Comparison of ENCODE assay signal across 8 cellular contexts in genomic region chr19:34404109-34404909, GRCh38. TPM values are rescaled to one million over a fixed set of nuclear protein-coding genes. Genes with fewer than 3 reads are reported as not detected.
DNase-seq lines count a peak whose midpoint lies in the region; ATAC-seq, FAIRE-seq and TF ChIP-seq lines count a peak whose summit lies in the region.

TSS of gene PDCD2L (plus strand) at chr19:34404399. CDS start at chr19:34404431, 32 bp downstream.

- 0% methylated on average over 20 of the region's 69 CpGs for WGBS in HepG2 (ENCODE audit: low lambda C conversion rate)

- H3K9ac ChIP-seq in HepG2 (ENCODE audit: insufficient read depth, low read depth, low read length) = peak within 1 kb of the TSS; percentile 83

- peak within 1 kb of the TSS; percentile 94 for H3K27ac Mint-ChIP-seq in activated CD4-positive, alpha-beta T cell treated with anti-CD3 and anti-CD28 coated beads, Interleukin-2, amount 10 ng/mL, durations not matched to agents 24 days and 14 days
- peak within 1 kb of the TSS; percentile 83 for H3K27ac Mint-ChIP-seq in dendritic cell treated with granulocyte-macrophage colony-stimulating factor and Interleukin-4, amounts not matched to agents 40 ng/mL and 50 ng/mL, for 4 days

- no peak; the same call in 1 of the 2 replicates for TF ChIP-seq RAD21 in HepG2 (CRISPR knock-in tag; IDR thresholded peaks at IDR 0.05)

- peak within 1 kb of the TSS; percentile 74 for H2AFZ ChIP-seq in HepG2 (ENCODE audit: low read length)

- intact Hi-C loops in activated CD4-positive, alpha-beta T cell treated with anti-CD3 and anti-CD28 coated beads, Interleukin-2, amount 10 ng/mL, durations not matched to agents 24 days and 14 days (cut with micrococcal nuclease) = loop anchor here (1.0 to 2.0 kb wide), 2 partner anchors 24 to 96 kb away; partner anchors contain the start of gene UBA2
- intact Hi-C loops in dendritic cell treated with granulocyte-macrophage colony-stimulating factor and Interleukin-4, amounts not matched to agents 40 ng/mL and 50 ng/mL, for 4 days (cut with micrococcal nuclease) = loop anchor here (2.0 kb wide), 1 partner anchor 24 kb away; the partner anchor contains the start of gene UBA2
- intact Hi-C loops in HepG2 (cut with micrococcal nuclease; ENCODE audit: unreplicated experiment) = loop anchor here (2.0 kb wide), 1 partner anchor 22 kb away; no protein-coding TSS in a partner anchor

- H3K4me3 ChIP-seq in BJ (ENCODE audit: low read depth, low read length) (peak within 1 kb of the TSS; percentile 99), HepG2 (replicated peaks in 1 of 3; ENCODE audit: insufficient read depth in 1 of 3, low read depth in 2 of 3, low read length in 3 of 3) (peak within 1 kb of the TSS; percentile 59 to 95 (median 75))

- POLR2A ChIA-PET in BJ (lab: Charles Lee) = no interaction called here
- POLR2A ChIA-PET in HepG2 (lab: Yijun Ruan, JAX) = no interaction called here

- CTCF ChIA-PET in BJ (lab: Yijun Ruan, JAX) = interaction anchor here (1.4 kb wide), 1 partner anchor 10 kb away, joined by 3 read pairs; no protein-coding TSS in a partner anchor
- CTCF ChIA-PET in HepG2 (lab: Yijun Ruan, JAX; ENCODE audit: low intra/inter-chr PET ratio, low total read pairs) = no interaction called here

- TF ChIP-seq EP300 in HepG2 (IDR thresholded peaks at IDR 0.05; ENCODE audit: low read depth in 2 of 2, low read length in 2 of 2) (no peak), HepG2 (CRISPR knock-in tag; IDR thresholded peaks at IDR 0.05; ENCODE audit: borderline replicate concordance) (no peak)

- no peaks in the 10 kb centered on the region for H3K27me3 Mint-ChIP-seq in activated CD4-positive, alpha-beta T cell treated with anti-CD3 and anti-CD28 coated beads, Interleukin-2, amount 10 ng/mL, durations not matched to agents 24 days and 14 days
- H3K27me3 Mint-ChIP-seq in dendritic cell treated with granulocyte-macrophage colony-stimulating factor and Interleukin-4, amounts not matched to agents 40 ng/mL and 50 ng/mL, for 4 days = no peaks in the 10 kb centered on the region

- TF ChIP-seq POLR2A in HepG2 (IDR thresholded peaks at IDR 0.05; ENCODE audit: insufficient read depth in 1 of 2, low read depth in 2 of 2, low read length in 2 of 2) = peak; percentile 79 to 84

- H3K4me3 Mint-ChIP-seq in activated CD4-positive, alpha-beta T cell treated with anti-CD3 and anti-CD28 coated beads, Interleukin-2, amount 10 ng/mL, durations not matched to agents 24 days and 14 days = peak within 1 kb of the TSS; percentile 93
- H3K4me3 Mint-ChIP-seq in dendritic cell treated with granulocyte-macrophage colony-stimulating factor and Interleukin-4, amounts not matched to agents 40 ng/mL and 50 ng/mL, for 4 days = peak within 1 kb of the TSS; percentile 97

- peaks cover 11% of the 10 kb centered on the region for H3K36me3 ChIP-seq in BJ (ENCODE audit: control insufficient read depth, insufficient read depth, low read length)
- peaks cover 7 to 27% of the 10 kb centered on the region in 2 experiments for H3K36me3 ChIP-seq in HepG2 (replicated peaks in 1 of 2; ENCODE audit: control insufficient read depth in 1 of 2, insufficient read depth in 2 of 2, low read length in 2 of 2)

- peak; percentile 44 for FAIRE-seq in HepG2 (lab: Jason Lieb, UNC)

- peak; percentile 14 for DNase-seq in BJ (ENCODE audit: low read depth)
- peak; percentile 93 for DNase-seq in GM19240 (ENCODE audit: insufficient read length, low spot score)
- DNase-seq in NCI-H526 treated with DMSO at 0.1 percent for 48 hours (lab: John Stamatoyannopoulos, UW) = peak; percentile 97
- peak; percentile 98 for DNase-seq in activated CD4-positive, alpha-beta T cell treated with anti-CD3 and anti-CD28 coated beads, Interleukin-2, amount 10 ng/mL, durations not matched to agents 24 days and 14 days
- peak; percentile 89 for DNase-seq in HepG2 (ENCODE audit: low spot score)
- DNase-seq in stimulated activated CD4-positive, alpha-beta T cell treated with anti-CD3 and anti-CD28 coated beads, Interleukin-2, amount 100 ng/mL, for 48 hours = peak; percentile 91 to 94

- BruUV-seq in HepG2 (replicated peaks; lab: Mats Ljungman, UMichigan) = TSS peak; percentile 62

- peak within 1 kb of the TSS; percentile 67 for H3K4me2 ChIP-seq in HepG2 (ENCODE audit: low read depth, low read length)

- H4K20me1 ChIP-seq in HepG2 (ENCODE audit: insufficient read depth, low read length) = no peaks in the 10 kb centered on the region

- in situ Hi-C loops in HepG2 (cut with HindIII; ENCODE audit: extremely low pct_ligation_motif_present, low pct_unique_long_range_greater_than_20kb) = no loop called here

- H3K79me2 ChIP-seq in HepG2 (ENCODE audit: insufficient read depth, low read length) = peaks cover 13% of the 10 kb centered on the region

- H3K9me3 Mint-ChIP-seq in activated CD4-positive, alpha-beta T cell treated with anti-CD3 and anti-CD28 coated beads, Interleukin-2, amount 10 ng/mL, durations not matched to agents 24 days and 14 days = no peaks in the 10 kb centered on the region
- no peaks in the 10 kb centered on the region for H3K9me3 Mint-ChIP-seq in dendritic cell treated with granulocyte-macrophage colony-stimulating factor and Interleukin-4, amounts not matched to agents 40 ng/mL and 50 ng/mL, for 4 days

- H3K4me1 Mint-ChIP-seq in activated CD4-positive, alpha-beta T cell treated with anti-CD3 and anti-CD28 coated beads, Interleukin-2, amount 10 ng/mL, durations not matched to agents 24 days and 14 days = peaks cover 8% of the 10 kb centered on the region
- peaks cover 17% of the 10 kb centered on the region for H3K4me1 Mint-ChIP-seq in dendritic cell treated with granulocyte-macrophage colony-stimulating factor and Interleukin-4, amounts not matched to agents 40 ng/mL and 50 ng/mL, for 4 days (ENCODE audit: low read depth)

- H3K4me1 ChIP-seq in HepG2 (ENCODE audit: insufficient read depth, low read length) = peaks cover 33% of the 10 kb centered on the region

- peak within 1 kb of the TSS; percentile 60 for H3K27ac ChIP-seq in HepG2 (ENCODE audit: extremely low read length, insufficient read depth, low read length)

- peaks cover 34% of the 10 kb centered on the region for H3K36me3 Mint-ChIP-seq in activated CD4-positive, alpha-beta T cell treated with anti-CD3 and anti-CD28 coated beads, Interleukin-2, amount 10 ng/mL, durations not matched to agents 24 days and 14 days (ENCODE audit: low read depth)
- peaks cover 29% of the 10 kb centered on the region for H3K36me3 Mint-ChIP-seq in dendritic cell treated with granulocyte-macrophage colony-stimulating factor and Interleukin-4, amounts not matched to agents 40 ng/mL and 50 ng/mL, for 4 days (ENCODE audit: low read depth)

- peak; percentile 54 for ATAC-seq in HG03469 (IDR thresholded peaks at IDR 0.05; ENCODE audit: unreplicated experiment)
- ATAC-seq in HepG2 = peak; percentile 92

- H3K9me3 ChIP-seq in HepG2 (ENCODE audit: low read length) = no peaks in the 10 kb centered on the region

- no peaks in the 10 kb centered on the region for H3K27me3 ChIP-seq in BJ (ENCODE audit: control insufficient read depth, insufficient read depth, low read length)
- H3K27me3 ChIP-seq in HepG2 (ENCODE audit: control insufficient read depth in 1 of 2, insufficient read depth in 2 of 2, low read length in 2 of 2) = no peaks in the 10 kb centered on the region

- no peak for TF ChIP-seq CTCF in BJ (IDR thresholded peaks at IDR 0.05; ENCODE audit: insufficient read depth, low read depth, low read length)
- TF ChIP-seq CTCF in HepG2 (CRISPR knock-in tag; IDR thresholded peaks at IDR 0.05) = 0 out of 2 replicates have a peak, but pooled peaks have one; percentile 4

RNA-seq across cellular contexts. Expression of gene PDCD2L, which starts in this region (rescaled TPM):
- polyA plus RNA-seq in BJ (2011; rRNA removed) (9.2 and 9.3 TPM in 2 replicates), HepG2 (2011; rRNA removed) (24.5 and 29.3 TPM in 2 replicates)
- 7.1 and 9.7 TPM in 2 replicates for polyA minus RNA-seq in BJ (2011; rRNA and poly(A)+ RNA removed)
- total RNA-seq in activated CD4-positive, alpha-beta T cell treated with anti-CD3 and anti-CD28 coated beads, Interleukin-2, amount 10 ng/mL, durations not matched to agents 24 days and 14 days = 44.4 and 50.8 TPM in 2 replicates
- total RNA-seq in HepG2 (2016; rRNA removed; fragmentation: Illumina TruSeq; extraction: Trizol) = 35.2 and 40.5 TPM in 2 replicates
- total RNA-seq in HepG2 (2016; cell fraction: cytosol; rRNA removed; fragmentation: Illumina TruSeq; extraction: Trizol; ENCODE audit: low read depth) = 11.6 and 14.8 TPM in 2 replicates
- total RNA-seq in HepG2 (2016; cell fraction: insoluble cytoplasmic fraction; rRNA removed; fragmentation: Illumina TruSeq; extraction: Trizol) = 33.1 and 33.4 TPM in 2 replicates
- 13.3 and 18.3 TPM in 2 replicates for total RNA-seq in HepG2 (2016; cell fraction: membrane; rRNA removed; fragmentation: Illumina TruSeq; extraction: Trizol)
- total RNA-seq in HepG2 (2016; cell fraction: nucleus; rRNA removed; fragmentation: Illumina TruSeq; extraction: Trizol) = 15.7 and 15.8 TPM in 2 replicates
- 30.4 and 32.4 TPM in 2 replicates for polyA plus RNA-seq in HepG2 (2011; cell fraction: cytosol; rRNA removed)
- polyA plus RNA-seq in HepG2 (2011; cell fraction: nucleus; rRNA removed) = 11.2 and 15.1 TPM in 2 replicates
- polyA plus RNA-seq in HepG2 (2012) = 22.2 and 26.3 TPM in 2 replicates
- 9.9 and 11.5 TPM in 2 replicates for polyA plus RNA-seq in HepG2 (2016; cell fraction: cytosol; fragmentation: Illumina TruSeq; extraction: Trizol; ENCODE audit: low read depth)
- polyA plus RNA-seq in HepG2 (2016; cell fraction: insoluble cytoplasmic fraction; fragmentation: Illumina TruSeq; extraction: Trizol; ENCODE audit: low read depth) = 28.1 and 29.2 TPM in 2 replicates
- 11.1 and 13.6 TPM in 2 replicates for polyA plus RNA-seq in HepG2 (2016; cell fraction: membrane; fragmentation: Illumina TruSeq; extraction: Trizol; ENCODE audit: low read depth)
- 16.5 and 17.5 TPM in 2 replicates for polyA plus RNA-seq in HepG2 (2016; cell fraction: nucleus; fragmentation: Illumina TruSeq; extraction: Trizol; ENCODE audit: insufficient read depth, low read depth)
- polyA minus RNA-seq in HepG2 (2011; rRNA and poly(A)+ RNA removed; ENCODE audit: low replicate concordance) = 34.1 and 34.4 TPM in 2 replicates
- polyA minus RNA-seq in HepG2 (2011; cell fraction: cytosol; rRNA and poly(A)+ RNA removed) = 6.5 and 7.9 TPM in 2 replicates
- 11.6 and 12.1 TPM in 2 replicates for polyA minus RNA-seq in HepG2 (2011; cell fraction: nucleus; rRNA and poly(A)+ RNA removed)

Comparison
In these comparisons a context has a peak if more than half of its experiments do, and no peak if none do; other contexts are left out.
1. Peak in every context shown above with its lines: DNase-seq, ATAC-seq, H3K4me3 ChIP-seq and H3K27ac ChIP-seq.
2. DNase-seq: peak in every context shown above with its lines; median percentile 98 in activated CD4-positive, alpha-beta T cell treated with anti-CD3 and anti-CD28 coated beads, Interleukin-2, amount 10 ng/mL, durations not matched to agents 24 days and 14 days; 97 in NCI-H526 treated with DMSO at 0.1 percent for 48 hours; 93 in GM19240; 92 in stimulated activated CD4-positive, alpha-beta T cell treated with anti-CD3 and anti-CD28 coated beads, Interleukin-2, amount 100 ng/mL, for 48 hours; 89 in HepG2; 14 in BJ.